10 cellular contexts compared by ENCODE assay signal in the genomic region with DNA sequence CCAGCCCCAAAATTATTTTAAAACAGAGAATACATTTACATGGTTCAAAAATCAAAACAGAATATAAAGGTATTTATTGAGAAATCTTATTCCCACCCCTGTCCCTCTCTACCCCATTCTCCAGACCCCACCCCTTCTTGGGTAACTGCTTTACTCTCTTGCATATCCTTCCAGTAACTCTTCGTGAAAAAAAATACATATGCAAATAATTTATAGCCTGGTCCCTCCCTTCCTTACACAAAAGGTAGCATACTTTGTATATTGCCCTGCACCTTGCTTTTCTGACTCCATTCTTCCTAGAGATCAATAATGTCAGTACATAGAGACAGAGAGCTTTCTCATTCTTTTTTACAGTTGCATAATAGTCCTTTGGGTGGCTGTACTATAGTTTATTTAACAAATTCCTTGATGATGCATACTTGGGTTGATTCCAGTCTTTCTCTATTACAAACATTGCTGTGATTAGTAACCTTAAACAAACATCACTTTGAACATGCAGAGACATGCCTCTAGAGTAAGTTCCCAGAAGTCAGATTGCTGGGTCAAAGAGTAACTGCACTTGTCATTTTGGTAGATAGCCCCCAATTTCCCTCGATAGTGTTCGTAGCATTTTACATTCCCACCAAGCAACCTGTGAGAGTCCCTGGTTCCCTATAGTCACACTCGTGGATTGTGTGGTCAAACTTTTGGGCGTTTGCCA. TPM values are rescaled to one million over a fixed set of nuclear protein-coding genes. Genes with fewer than 3 reads are reported as not detected.
A peak's percentile ranks its signal among the peaks of the same experiment; 100 is the strongest.
DNase-seq lines count a peak whose midpoint lies in the region; ATAC-seq, FAIRE-seq and TF ChIP-seq lines count a peak whose summit lies in the region.
"Had no signal": no experiment of that assay in that cellular context is flagged by ENCODE, and none has a peak within 500 bp of the region (broad histone marks: within the 10 kb centered on the region; RNA-seq: fewer than 3 reads in every experiment).

No MANE protein-coding gene starts in this region.

- no peak for DNase-seq in activated naive CD8-positive, alpha-beta T cell treated with anti-CD3 and anti-CD28 coated beads, Interleukin-2, amount 10 ng/mL, durations not matched to agents 7 days and 5 days
- DNase-seq in activated naive CD8-positive, alpha-beta T cell treated with anti-CD3 and anti-CD28 coated beads, Interleukin-2, amount 50 U/mL, for 24 hours: no peak
- DNase-seq in amniotic epithelial cell (ENCODE audit: low read depth) (peak; percentile 93), kidney tubule cell (ENCODE audit: low spot score) (peak; percentile 87), uterus (no peak), NCI-H1092 treated with DMSO at 0.1 percent for 48 hours (lab: John Stamatoyannopoulos, UW) (no peak), GM12892 (ENCODE audit: insufficient read length) (no peak)
- DNase-seq: DMS153, retina had no signal

- TF ChIP-seq CTCF in uterus (IDR thresholded peaks at IDR 0.05): no peak

- no peaks in the 10 kb centered on the region for H3K9me3 Mint-ChIP-seq in activated naive CD8-positive, alpha-beta T cell treated with anti-CD3 and anti-CD28 coated beads, Interleukin-2, amount 10 ng/mL, durations not matched to agents 7 days and 5 days
- H3K9me3 Mint-ChIP-seq in activated naive CD8-positive, alpha-beta T cell treated with anti-CD3 and anti-CD28 coated beads, Interleukin-2, amount 50 U/mL, for 24 hours: no peaks in the 10 kb centered on the region

- H3K9me3 ChIP-seq in uterus: no peaks in the 10 kb centered on the region

- H3K4me3 Mint-ChIP-seq in activated naive CD8-positive, alpha-beta T cell treated with anti-CD3 and anti-CD28 coated beads, Interleukin-2, amount 10 ng/mL, durations not matched to agents 7 days and 5 days: peak overlapping the region; percentile 33
- no peak overlapping the region for H3K4me3 Mint-ChIP-seq in activated naive CD8-positive, alpha-beta T cell treated with anti-CD3 and anti-CD28 coated beads, Interleukin-2, amount 50 U/mL, for 24 hours

- no peaks in the 10 kb centered on the region for H3K36me3 ChIP-seq in uterus

- H3K4me3 ChIP-seq in uterus: no peak overlapping the region

- intact Hi-C loops in uterus (cut with DNase I; ENCODE audit: low total_unique reads): loop anchor here (10.0 kb wide), 1 partner anchor 53 kb away; a partner anchor contains a TSS

- FAIRE-seq in GM12892 (lab: Jason Lieb, UNC): no peak

- TF ChIP-seq POLR2A in uterus (IDR thresholded peaks at IDR 0.05) (no peak), GM12892 (IDR thresholded peaks at IDR 0.05; ENCODE audit: low read depth, low read length) (no peak)

- no peaks in the 10 kb centered on the region for H3K27me3 Mint-ChIP-seq in activated naive CD8-positive, alpha-beta T cell treated with anti-CD3 and anti-CD28 coated beads, Interleukin-2, amount 10 ng/mL, durations not matched to agents 7 days and 5 days
- H3K27me3 Mint-ChIP-seq in activated naive CD8-positive, alpha-beta T cell treated with anti-CD3 and anti-CD28 coated beads, Interleukin-2, amount 50 U/mL, for 24 hours: no peaks in the 10 kb centered on the region

- no peak for ATAC-seq in activated naive CD8-positive, alpha-beta T cell treated with anti-CD3 and anti-CD28 coated beads, Interleukin-2, amount 10 ng/mL, durations not matched to agents 7 days and 5 days (ENCODE audit: low read depth)
- ATAC-seq in activated naive CD8-positive, alpha-beta T cell treated with anti-CD3 and anti-CD28 coated beads, Interleukin-2, amount 50 U/mL, for 24 hours: no peak
- no peak for ATAC-seq in HG02571 (IDR thresholded peaks at IDR 0.05; ENCODE audit: unreplicated experiment)

- H3K36me3 Mint-ChIP-seq in activated naive CD8-positive, alpha-beta T cell treated with anti-CD3 and anti-CD28 coated beads, Interleukin-2, amount 10 ng/mL, durations not matched to agents 7 days and 5 days: peaks cover 9% of the 10 kb centered on the region
- no peaks in the 10 kb centered on the region for H3K36me3 Mint-ChIP-seq in activated naive CD8-positive, alpha-beta T cell treated with anti-CD3 and anti-CD28 coated beads, Interleukin-2, amount 50 U/mL, for 24 hours (ENCODE audit: low read depth)

- H3K4me1 Mint-ChIP-seq in activated naive CD8-positive, alpha-beta T cell treated with anti-CD3 and anti-CD28 coated beads, Interleukin-2, amount 10 ng/mL, durations not matched to agents 7 days and 5 days: peaks cover 31% of the 10 kb centered on the region
- H3K4me1 Mint-ChIP-seq in activated naive CD8-positive, alpha-beta T cell treated with anti-CD3 and anti-CD28 coated beads, Interleukin-2, amount 50 U/mL, for 24 hours: peaks cover 19% of the 10 kb centered on the region

- POLR2A ChIA-PET in activated naive CD8-positive, alpha-beta T cell treated with anti-CD3 and anti-CD28 coated beads, Interleukin-2, amount 10 ng/mL, durations not matched to agents 7 days and 5 days (lab: Charles Lee): no interaction called here

- peak overlapping the region; percentile 82 to 98 for H3K27ac ChIP-seq in uterus

- H3K4me1 ChIP-seq in uterus: peaks cover 3 to 16% of the 10 kb centered on the region in 2 donors

- H3K27ac Mint-ChIP-seq in activated naive CD8-positive, alpha-beta T cell treated with anti-CD3 and anti-CD28 coated beads, Interleukin-2, amount 10 ng/mL, durations not matched to agents 7 days and 5 days: peak overlapping the region; percentile 2
- H3K27ac Mint-ChIP-seq in activated naive CD8-positive, alpha-beta T cell treated with anti-CD3 and anti-CD28 coated beads, Interleukin-2, amount 50 U/mL, for 24 hours: no peak overlapping the region

- no peaks in the 10 kb centered on the region for H3K27me3 ChIP-seq in uterus

RNA-seq across cellular contexts. Expression of a gene that starts 47.9 kb away (rescaled TPM):
- 10 to 100 TPM; 87.4 to 95.4 TPM for total RNA-seq in activated naive CD8-positive, alpha-beta T cell treated with anti-CD3 and anti-CD28 coated beads, Interleukin-2, amount 10 ng/mL, durations not matched to agents 7 days and 5 days
- total RNA-seq in uterus: 100 to 1,000 TPM; 143 to 299 (median 158) TPM
- polyA plus RNA-seq in GM12892 (2012; ENCODE audit: missing spikeins): 18.4 TPM

RNA-seq across cellular contexts. Expression of a gene that starts 54.2 kb away (rescaled TPM):
- 1 to 10 TPM; 8.0 to 9.6 TPM for total RNA-seq in activated naive CD8-positive, alpha-beta T cell treated with anti-CD3 and anti-CD28 coated beads, Interleukin-2, amount 10 ng/mL, durations not matched to agents 7 days and 5 days
- total RNA-seq in uterus: 1,000 to 10,000 TPM in 2 of 4 donors, 100 to 1,000 TPM in 2; 567 to 1,619 (median 884) TPM
- polyA plus RNA-seq in GM12892 (2012; ENCODE audit: missing spikeins): 8.4 TPM

Comparison
In these comparisons a context has a peak if more than half of its experiments do, and no peak if none do; other contexts are left out.
1. DNase-seq: peak in amniotic epithelial cell (single experiment) and kidney tubule cell (single experiment); none in activated naive CD8-positive, alpha-beta T cell treated with anti-CD3 and anti-CD28 coated beads, Interleukin-2, amount 10 ng/mL, durations not matched to agents 7 days and 5 days (single experiment), activated naive CD8-positive, alpha-beta T cell treated with anti-CD3 and anti-CD28 coated beads, Interleukin-2, amount 50 U/mL, for 24 hours (single experiment), uterus (0 of 2), NCI-H1092 treated with DMSO at 0.1 percent for 48 hours (single experiment) and GM12892 (single experiment).
2. RNA of a gene that starts 54.2 kb away (total RNA-seq): 567 to 1,619 TPM in uterus; 8.0 to 9.6 TPM in activated naive CD8-positive, alpha-beta T cell treated with anti-CD3 and anti-CD28 coated beads, Interleukin-2, amount 10 ng/mL, durations not matched to agents 7 days and 5 days; every median in the first group is over 10 times any median in the second.